Comparison of ENCODE assay signal across 8 cellular contexts in genomic region chr7:76087362-76087791, GRCh38. TPM values are rescaled to one million over a fixed set of nuclear protein-coding genes. Genes with fewer than 3 reads are reported as not detected.
A peak's percentile ranks its signal among the peaks of the same experiment; 100 is the strongest.
DNase-seq lines count a peak whose midpoint lies in the region; ATAC-seq and TF ChIP-seq lines count a peak whose summit lies in the region.
"Not testable (repeated sequence)": the region's sequence is repeated elsewhere in the genome, so short reads cannot be mapped to it uniquely, and the experiment has no call there.

No MANE protein-coding gene starts in this region.

- ATAC-seq in IMR-90 (ENCODE audit: low read depth): peak; percentile 75

- BruUV-seq in IMR-90 (replicated peaks; lab: Mats Ljungman, UMichigan): not testable (repeated sequence)

- H2AK5ac ChIP-seq in IMR-90 (ENCODE audit: low read depth, low read length): not testable (repeated sequence)

- H3K9me1 ChIP-seq in IMR-90 (ENCODE audit: insufficient read depth, low read length): peaks cover 13% of the 10 kb centered on the region; the same call in 1 of the 2 replicates

- DNase-seq in ACHN (peak; percentile 19), EL (peak; percentile 92), IMR-90 (peak; percentile 94), RKO (ENCODE audit: low spot score) (peak; percentile 95), amniotic stem cell (lab: John Stamatoyannopoulos, UW) (peak; percentile 59), epithelial cell of esophagus (ENCODE audit: low read depth) (peak; percentile 94), hepatic stellate cell (ENCODE audit: low spot score) (peak; percentile 34), skeletal muscle cell (ENCODE audit: low read depth) (peak; percentile 71)

- intact Hi-C loops in IMR-90 (cut with micrococcal nuclease): not testable (repeated sequence)

- not testable (repeated sequence) for H3K9ac ChIP-seq in IMR-90 (ENCODE audit: low read depth, low read length)

- POLR2A ChIA-PET in IMR-90 (lab: Charles Lee; ENCODE audit: unreplicated experiment): not testable (repeated sequence)

- not testable (repeated sequence) for H3K4me2 ChIP-seq in IMR-90 (ENCODE audit: low read depth, low read length)

- peak overlapping the region; percentile 77 for H2BK5ac ChIP-seq in IMR-90 (ENCODE audit: low read depth, low read length, poor library complexity, severe bottlenecking)

- H3K27ac ChIP-seq in IMR-90 (ENCODE audit: insufficient read depth, low read length): peak overlapping the region; percentile 37

- TF ChIP-seq POLR2A in IMR-90 (IDR thresholded peaks at IDR 0.05; ENCODE audit: low read depth, low read length): not testable (repeated sequence)

- peaks cover 16% of the 10 kb centered on the region for H3K4me1 ChIP-seq in IMR-90 (ENCODE audit: control insufficient read depth, insufficient read depth, low read length)

- H2AK9ac ChIP-seq in IMR-90 (replicated peaks; ENCODE audit: low read depth, low read length, poor library complexity): not testable (repeated sequence)

- H2BK20ac ChIP-seq in IMR-90 (ENCODE audit: low read depth, low read length): 0 out of 2 replicates have a peak overlapping the region, but pooled peaks have one; percentile 51

- in situ Hi-C loops in ACHN (cut with HindIII; ENCODE audit: low pct_ligation_motif_present, low pct_unique_long_range_greater_than_20kb, low sequenced_read_pairs); IMR-90 (cut with MboI; ENCODE audit: low sequenced_read_pairs): not testable (repeated sequence)

- H3K4me3 ChIP-seq in IMR-90 (ENCODE audit: insufficient read depth, low read depth, low read length); epithelial cell of esophagus (ENCODE audit: low read length); skeletal muscle cell (ENCODE audit: low read depth, low read length): not testable (repeated sequence)

- not testable (repeated sequence) for H4K20me1 ChIP-seq in IMR-90 (ENCODE audit: insufficient read depth, low read length)

- not testable (repeated sequence) for H3K56ac ChIP-seq in IMR-90 (ENCODE audit: extremely low read depth, insufficient read depth, low read length)

- not testable (repeated sequence) for H2BK15ac ChIP-seq in IMR-90 (ENCODE audit: low read depth, low read length)

- H2AFZ ChIP-seq in IMR-90 (replicated peaks; ENCODE audit: low read length, poor library complexity): not testable (repeated sequence)

- not testable (repeated sequence) for H4K91ac ChIP-seq in IMR-90 (ENCODE audit: insufficient read depth, low read depth, low read length)

- H3K23ac ChIP-seq in IMR-90 (ENCODE audit: low read depth, low read length): not testable (repeated sequence)

- WGBS in IMR-90 (ENCODE audit: extremely low coverage in 2 of 2, insufficient read length in 1 of 2), 2 experiments: 0% methylated on average over 1 of the region's 5 CpGs; no CpG with 5 or more reads in 1 of the 2 experiments

- not testable (repeated sequence) for H2BK120ac ChIP-seq in IMR-90 (ENCODE audit: low read depth, low read length)

- not testable (repeated sequence) for H3K79me1 ChIP-seq in IMR-90 (ENCODE audit: low read depth in 1 of 2, low read length in 2 of 2)

- H3K36me3 ChIP-seq in IMR-90 (ENCODE audit: control insufficient read depth, insufficient read depth, low read length): not testable (repeated sequence)

- H3K27me3 ChIP-seq in IMR-90 (ENCODE audit: control insufficient read depth, insufficient read depth, low read length): not testable (repeated sequence)

- not testable (repeated sequence) for H4K5ac ChIP-seq in IMR-90 (ENCODE audit: low read depth, low read length)

- H3K18ac ChIP-seq in IMR-90 (ENCODE audit: low read depth, low read length): not testable (repeated sequence)

- dilution Hi-C loops in IMR-90 (cut with HindIII; ENCODE audit: low sequenced_read_pairs, unreplicated experiment): not testable (repeated sequence)

- H3K9me3 ChIP-seq in IMR-90 (ENCODE audit: control insufficient read depth, insufficient read depth, low read length): not testable (repeated sequence)

- peak overlapping the region in 1 of 2 experiments; percentile 56; a peak in 1 of 4 replicates for H4K8ac ChIP-seq in IMR-90 (ENCODE audit: low read depth in 2 of 2, low read length in 2 of 2)

- CTCF ChIA-PET in IMR-90 (lab: Yijun Ruan, JAX): not testable (repeated sequence)

- H3K14ac ChIP-seq in IMR-90 (replicated peaks; ENCODE audit: low read depth, low read length): not testable (repeated sequence)

- H3K4ac ChIP-seq in IMR-90 (ENCODE audit: low read depth, low read length): not testable (repeated sequence)

- not testable (repeated sequence) for TF ChIP-seq RAD21 in IMR-90 (IDR thresholded peaks at IDR 0.05; ENCODE audit: low read length)

- not testable (repeated sequence) for TF ChIP-seq CTCF in IMR-90 (conservative IDR thresholded peaks at IDR 0.05; ENCODE audit: low read depth, low read length); epithelial cell of esophagus (IDR thresholded peaks at IDR 0.05; ENCODE audit: insufficient read depth, low read depth, low read length, missing control alignments)

TF ChIP-seq in IMR-90, 13 proteins besides CTCF, POLR2A, EP300 and RAD21:
- TF ChIP-seq FOS (IDR thresholded peaks at IDR 0.05; ENCODE audit: low read depth, low read length) (peak; percentile 68), BHLHE40 (IDR thresholded peaks at IDR 0.05; ENCODE audit: low read depth, low read length) (peak; percentile 56)

RNA-seq across cellular contexts. Expression of gene MDH2, which starts 39.5 kb away (rescaled TPM):
- total RNA-seq in IMR-90 (2012; rRNA removed): 55.4 and 56.1 TPM in 2 replicates
- polyA plus RNA-seq in IMR-90 (2012; rRNA removed): 206 and 232 TPM in 2 replicates
- 161 and 191 TPM in 2 replicates for polyA plus RNA-seq in IMR-90 (2012; cell fraction: cytosol; rRNA removed)
- 83.5 and 115 TPM in 2 replicates for polyA plus RNA-seq in IMR-90 (2012; cell fraction: nucleus; rRNA removed; ENCODE audit: low replicate concordance)

RNA-seq across cellular contexts. Expression of gene STYXL1, which starts 39.6 kb away (rescaled TPM):
- 70.0 and 73.8 TPM in 2 replicates for total RNA-seq in IMR-90 (2012; rRNA removed)
- polyA plus RNA-seq in IMR-90 (2012; rRNA removed): 53.9 and 66.1 TPM in 2 replicates
- 40.2 and 55.4 TPM in 2 replicates for polyA plus RNA-seq in IMR-90 (2012; cell fraction: cytosol; rRNA removed)
- 23.0 and 50.8 TPM in 2 replicates for polyA plus RNA-seq in IMR-90 (2012; cell fraction: nucleus; rRNA removed; ENCODE audit: low replicate concordance)

Comparison
In these comparisons a context has a peak if more than half of its experiments do, and no peak if none do; other contexts are left out.
1. DNase-seq: peak in every context shown above with its lines; median percentile 95 in RKO; 94 in IMR-90; 94 in epithelial cell of esophagus; 92 in EL; 71 in skeletal muscle cell; 59 in amniotic stem cell; 34 in hepatic stellate cell; 19 in ACHN.